14 cellular contexts compared by ENCODE assay signal in the genomic region with DNA sequence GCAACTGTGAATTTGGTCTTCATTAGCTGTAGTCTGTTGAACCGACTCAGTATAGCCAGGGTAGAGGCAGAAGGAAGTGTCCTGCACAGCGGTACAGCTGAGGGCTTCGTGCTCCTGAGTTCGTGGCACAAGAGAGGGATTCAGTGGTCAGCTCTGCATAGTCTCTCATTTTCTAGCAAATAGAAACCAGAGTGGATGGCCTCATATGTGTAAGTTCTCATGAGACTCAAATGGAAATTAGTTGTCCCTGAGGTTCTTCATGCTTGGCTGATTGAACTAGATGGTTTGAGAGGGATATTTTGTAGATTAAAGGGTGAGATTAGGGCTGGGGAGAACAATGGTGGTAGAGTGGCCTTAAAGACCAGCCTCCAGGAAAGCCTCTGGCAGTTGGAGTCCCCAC. TPM values are rescaled to one million over a fixed set of nuclear protein-coding genes. Genes with fewer than 3 reads are reported as not detected.
DNase-seq lines count a peak whose midpoint lies in the region; ATAC-seq and TF ChIP-seq lines count a peak whose summit lies in the region.
"Had no signal": no experiment of that assay in that cellular context is flagged by ENCODE, and none has a peak within 500 bp of the region (broad histone marks: within the 10 kb centered on the region; RNA-seq: fewer than 3 reads in every experiment).

No MANE protein-coding gene starts in this region.

- TF ChIP-seq CTCF in dorsolateral prefrontal cortex (IDR thresholded peaks at IDR 0.05 in 54 of 56, conservative IDR thresholded peaks at IDR 0.05 in 2 of 56; ENCODE audit: low read depth in 1 of 56, partially characterized antibody in 56 of 56) = no peak

- peak overlapping the region in 5 of 8 donors; percentile 24 to 60 (median 46) for H3K4me3 Mint-ChIP-seq in naive B cell

- no peaks in the 10 kb centered on the region for H3K27me3 ChIP-seq in dorsolateral prefrontal cortex
- H3K27me3 ChIP-seq: brain microvascular endothelial cell had no signal

- H3K27ac ChIP-seq in dorsolateral prefrontal cortex = no peak overlapping the region
- H3K27ac ChIP-seq: brain microvascular endothelial cell had no signal

- ATAC-seq in GM18502 (IDR thresholded peaks at IDR 0.05; ENCODE audit: poor library complexity, unreplicated experiment) (peak; percentile 61), GM21423 (IDR thresholded peaks at IDR 0.05; ENCODE audit: unreplicated experiment) (peak; percentile 63), HG03108 (IDR thresholded peaks at IDR 0.05; ENCODE audit: unreplicated experiment) (peak; percentile 61), naive B cell (ENCODE audit: low read depth in 2 of 2) (no peak)
- no peak for ATAC-seq in activated naive CD4-positive, alpha-beta T cell treated with anti-CD3 and anti-CD28 coated beads, Interleukin-2, amount 50 U/mL, for 72 hours
- ATAC-seq: SK-N-SH treated with all-trans-retinoic acid at 6 μM for 48 hours had no signal

- DNase-seq in naive B cell = no peak
- no peak for DNase-seq in activated effector memory CD4-positive, alpha-beta T cell treated with anti-CD3 and anti-CD28 coated beads, Interleukin-2, amount 50 U/mL, for 16 hours
- DNase-seq in NCI-H2196 treated with DMSO at 0.1 percent for 48 hours (lab: John Stamatoyannopoulos, UW; ENCODE audit: unreplicated experiment) = no peak
- DNase-seq in activated naive CD4-positive, alpha-beta T cell treated with anti-CD3 and anti-CD28 coated beads, Interleukin-2, amount 50 U/mL, for 72 hours (ENCODE audit: low spot score in 2 of 2) = no peak
- DNase-seq in dorsolateral prefrontal cortex = no peak
- DNase-seq: activated CD8-positive, alpha-beta memory T cell treated with anti-CD3 and anti-CD28 coated beads, Interleukin-2, amount 50 U/mL, for 48 hours; brain microvascular endothelial cell; kidney glomerular epithelial cell; NCI-H2227 treated with DMSO at 0.1 percent for 48 hours; posterior cingulate gyrus had no signal

- H3K4me1 Mint-ChIP-seq in naive B cell = peaks cover 72 to 88% (median 82%) of the 10 kb centered on the region in 3 donors

- intact Hi-C loops in dorsolateral prefrontal cortex (cut with DNase I) = no loop called here

- no peaks in the 10 kb centered on the region for H3K27me3 Mint-ChIP-seq in naive B cell

- H3K4me3 ChIP-seq in dorsolateral prefrontal cortex = no peak overlapping the region

- H3K36me3 Mint-ChIP-seq in naive B cell = peaks cover 14 to 23% of the 10 kb centered on the region in 2 donors
- peaks cover 0 to 48% of the 10 kb centered on the region in 2 donors for H3K36me3 Mint-ChIP-seq in activated naive CD4-positive, alpha-beta T cell treated with anti-CD3 and anti-CD28 coated beads, Interleukin-2, amount 50 U/mL, for 72 hours

- H3K9me3 Mint-ChIP-seq in naive B cell = no peaks in the 10 kb centered on the region
- H3K9me3 Mint-ChIP-seq in activated naive CD4-positive, alpha-beta T cell treated with anti-CD3 and anti-CD28 coated beads, Interleukin-2, amount 50 U/mL, for 72 hours = no peaks in the 10 kb centered on the region

- peak overlapping the region; percentile 73 to 97 (median 90) for H3K27ac Mint-ChIP-seq in naive B cell
- H3K27ac Mint-ChIP-seq in activated naive CD4-positive, alpha-beta T cell treated with anti-CD3 and anti-CD28 coated beads, Interleukin-2, amount 50 U/mL, for 72 hours = peak overlapping the region in 1 of 2 donors; percentile 2

RNA-seq across cellular contexts. Expression of a gene that starts 50.5 kb away (rescaled TPM):
- polyA plus RNA-seq in naive B cell (ENCODE audit: low read depth in 6 of 6) = 10 to 100 TPM in 5 of 6 donors, 1 to 10 TPM in 1; 9.1 to 26.9 (median 17.5) TPM
- 10 to 100 TPM; 69.5 to 82.5 TPM for total RNA-seq in activated naive CD4-positive, alpha-beta T cell treated with anti-CD3 and anti-CD28 coated beads, Interleukin-2, amount 50 U/mL, for 72 hours
- 100 to 1,000 TPM; 147 to 344 (median 238) TPM for total RNA-seq in dorsolateral prefrontal cortex

Comparison
In these comparisons a context has a peak if more than half of its experiments do, and no peak if none do; other contexts are left out.
1. ATAC-seq: peak in GM18502 (single experiment), GM21423 (single experiment) and HG03108 (single experiment); none in naive B cell (0 of 2) and activated naive CD4-positive, alpha-beta T cell treated with anti-CD3 and anti-CD28 coated beads, Interleukin-2, amount 50 U/mL, for 72 hours (0 of 2).